In the genomic region with DNA sequence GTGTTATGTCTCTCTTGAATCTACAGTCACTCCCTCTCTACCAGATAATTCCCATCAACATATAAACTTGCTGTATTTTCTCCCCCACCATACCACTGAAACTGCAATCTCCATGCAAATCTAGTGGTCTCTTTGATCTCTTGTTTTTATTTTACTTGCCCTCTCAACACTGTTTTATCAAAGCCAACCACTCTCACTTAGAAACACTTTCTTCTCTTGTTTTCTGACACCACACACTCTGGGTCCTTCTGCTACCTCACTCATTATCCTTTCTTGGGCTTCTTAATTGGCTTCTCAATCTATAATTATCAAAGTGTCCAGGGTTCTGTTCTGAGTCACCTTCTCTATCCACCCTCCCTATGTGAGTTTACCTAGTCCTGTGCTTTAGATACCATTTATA, we compare ENCODE assay signal across 17 cellular contexts. TPM values are rescaled to one million over a fixed set of nuclear protein-coding genes. Genes with fewer than 3 reads are reported as not detected.
DNase-seq lines count a peak whose midpoint lies in the region; ATAC-seq, FAIRE-seq and TF ChIP-seq lines count a peak whose summit lies in the region.
"Had no signal": no experiment of that assay in that cellular context is flagged by ENCODE, and none has a peak within 500 bp of the region (broad histone marks: within the 10 kb centered on the region; RNA-seq: fewer than 3 reads in every experiment).

No MANE protein-coding gene starts in this region.

- H3K27me3 Mint-ChIP-seq in activated naive CD4-positive, alpha-beta T cell treated with anti-CD3 and anti-CD28 coated beads, Interleukin-2, amount 50 U/mL, for 24 hours = no peaks in the 10 kb centered on the region
- H3K27me3 Mint-ChIP-seq in stimulated activated naive B cell treated with anti-CD40 and anti-IgM and Interleukin-4, amounts not matched to agents 10 μg/mL and 1 μg/mL and 100 μg/mL, for 72 hours = no peaks in the 10 kb centered on the region

- H3K4me1 ChIP-seq in K562 (replicated peaks in 1 of 2; ENCODE audit: control insufficient read depth in 2 of 2, insufficient read depth in 2 of 2, low read length in 2 of 2) = peaks cover 24 to 31% of the 10 kb centered on the region in 2 experiments; a peak in 4 of 5 replicates

- no peak for ATAC-seq in K562
- ATAC-seq in stimulated activated naive B cell treated with anti-CD40 and anti-IgM and Interleukin-4, amounts not matched to agents 10 μg/mL and 1 μg/mL and 100 μg/mL, for 72 hours (replicated peaks) = no peak
- ATAC-seq in GM18519 (IDR thresholded peaks at IDR 0.05; ENCODE audit: low FRiP score, unreplicated experiment) = no peak
- no peak for ATAC-seq in omental fat pad (ENCODE audit: low FRiP score)
- ATAC-seq: heart left ventricle, sciatic nerve had no signal

- no peak for FAIRE-seq in K562 (lab: Jason Lieb, UNC)

- BruUV-seq in K562 (replicated peaks; lab: Mats Ljungman, UMichigan) = no TSS peak

- H4K20me1 ChIP-seq in K562 (replicated peaks; ENCODE audit: control insufficient read depth, insufficient read depth, low read length) = peaks cover 3% of the 10 kb centered on the region; the same call in 1 of the 2 replicates

- no peaks in the 10 kb centered on the region for H3K9me1 ChIP-seq in K562 (ENCODE audit: control insufficient read depth, insufficient read depth, low read length)

- H3K4me3 ChIP-seq in K562 = no peak overlapping the region
- H3K4me3 ChIP-seq: SJSA1 had no signal

- no peak for TF ChIP-seq EP300 in K562 (IDR thresholded peaks at IDR 0.05; ENCODE audit: low read length)

- no peaks in the 10 kb centered on the region for H3K9me3 ChIP-seq in K562 (replicated peaks; ENCODE audit: control insufficient read depth, insufficient read depth, low read depth, low read length)
- H3K9me3 ChIP-seq: heart left ventricle, SJSA1, tibial nerve had no signal

- no peaks in the 10 kb centered on the region for H3K9me3 Mint-ChIP-seq in activated naive CD4-positive, alpha-beta T cell treated with anti-CD3 and anti-CD28 coated beads, Interleukin-2, amount 50 U/mL, for 24 hours
- H3K9me3 Mint-ChIP-seq in stimulated activated naive B cell treated with anti-CD40 and anti-IgM and Interleukin-4, amounts not matched to agents 10 μg/mL and 1 μg/mL and 100 μg/mL, for 72 hours = no peaks in the 10 kb centered on the region

- POLR2A ChIA-PET in K562 (lab: Yijun Ruan, JAX) = no interaction called here

- peaks cover 9% of the 10 kb centered on the region for H3K36me3 ChIP-seq in K562 (ENCODE audit: control insufficient read depth, insufficient read depth, low read length)
- H3K36me3 ChIP-seq: heart left ventricle had no signal

- no peak overlapping the region for H3K9ac ChIP-seq in K562 (ENCODE audit: insufficient read depth in 1 of 2, low read depth in 2 of 2, low read length in 2 of 2)

- H3K4me1 Mint-ChIP-seq in activated naive CD4-positive, alpha-beta T cell treated with anti-CD3 and anti-CD28 coated beads, Interleukin-2, amount 50 U/mL, for 24 hours = peaks cover 58% of the 10 kb centered on the region
- H3K4me1 Mint-ChIP-seq in stimulated activated naive B cell treated with anti-CD40 and anti-IgM and Interleukin-4, amounts not matched to agents 10 μg/mL and 1 μg/mL and 100 μg/mL, for 72 hours = peaks cover 41 to 65% of the 10 kb centered on the region in 2 donors

- no peak for TF ChIP-seq CTCF in K562 (IDR thresholded peaks at IDR 0.05 in 2 of 3, conservative IDR thresholded peaks at IDR 0.05 in 1 of 3; ENCODE audit: insufficient read depth in 2 of 3, low read depth in 1 of 3, low read length in 3 of 3)
- TF ChIP-seq CTCF in omental fat pad (IDR thresholded peaks at IDR 0.05) = no peak

- peaks cover 45% of the 10 kb centered on the region for H3K79me2 ChIP-seq in K562 (ENCODE audit: control insufficient read depth, insufficient read depth, low read length)

- in situ Hi-C loops in K562 (cut with MboI) = loop anchor here (10.0 kb wide), 1 partner anchor 407 kb away; no protein-coding TSS in a partner anchor

- TF ChIP-seq POLR2A in K562 (conservative IDR thresholded peaks at IDR 0.05) = no peak

- peak overlapping the region; percentile 98 for H3K4me3 Mint-ChIP-seq in activated naive CD4-positive, alpha-beta T cell treated with anti-CD3 and anti-CD28 coated beads, Interleukin-2, amount 50 U/mL, for 24 hours
- H3K4me3 Mint-ChIP-seq in stimulated activated naive B cell treated with anti-CD40 and anti-IgM and Interleukin-4, amounts not matched to agents 10 μg/mL and 1 μg/mL and 100 μg/mL, for 72 hours = peak overlapping the region; percentile 29 to 83

- CTCF ChIA-PET in K562 (lab: Yijun Ruan, JAX; ENCODE audit: low intra/inter-chr PET ratio) = no interaction called here

- TF ChIP-seq RAD21 in K562 (CRISPR knock-in tag; conservative IDR thresholded peaks at IDR 0.05 in 1 of 2, IDR thresholded peaks at IDR 0.05 in 1 of 2) = no peak

- no peaks in the 10 kb centered on the region for H3K27me3 ChIP-seq in K562 (ENCODE audit: control insufficient read depth in 2 of 2, insufficient read depth in 2 of 2, low read length in 2 of 2)
- H3K27me3 ChIP-seq: heart left ventricle, SJSA1, tibial nerve had no signal

- no peaks in the 10 kb centered on the region for H3K36me3 Mint-ChIP-seq in activated naive CD4-positive, alpha-beta T cell treated with anti-CD3 and anti-CD28 coated beads, Interleukin-2, amount 50 U/mL, for 24 hours
- peaks cover 7 to 8% of the 10 kb centered on the region in 2 donors for H3K36me3 Mint-ChIP-seq in stimulated activated naive B cell treated with anti-CD40 and anti-IgM and Interleukin-4, amounts not matched to agents 10 μg/mL and 1 μg/mL and 100 μg/mL, for 72 hours

- H3K4me2 ChIP-seq in K562 (ENCODE audit: insufficient read depth, low read length) = peak overlapping the region; percentile 99; the same call in 1 of the 2 replicates

- no peak for DNase-seq in activated naive CD4-positive, alpha-beta T cell treated with Interleukin-2 at 50 U/mL for 16 hours
- DNase-seq in NCI-H526 treated with DMSO at 0.1 percent for 48 hours (lab: John Stamatoyannopoulos, UW) = peak; percentile 49
- DNase-seq in K562 (ENCODE audit: extremely low read depth in 1 of 4, low spot score in 3 of 4) = no peak
- DNase-seq in stimulated activated naive B cell treated with anti-CD40 and anti-IgM and Interleukin-4, amounts not matched to agents 10 μg/mL and 1 μg/mL and 100 μg/mL, for 72 hours = no peak
- no peak for DNase-seq in NCI-H1694 (lab: John Stamatoyannopoulos, UW)
- no peak for DNase-seq in omental fat pad (ENCODE audit: low spot score)
- DNase-seq: activated CD4-positive, alpha-beta T cell treated with anti-CD3 and anti-CD28 coated beads, Interleukin-2, amount 50 U/mL, for 1 hour; anterior cingulate cortex; effector memory CD4-positive, alpha-beta T cell; heart left ventricle; MV-4-11; NCI-H69 had no signal

- H3K27ac ChIP-seq in K562 (ENCODE audit: extremely low read depth, low read depth, low read length) = no peak overlapping the region
- H3K27ac ChIP-seq: SJSA1, tibial nerve had no signal

- intact Hi-C loops in K562 (cut with micrococcal nuclease) = loop anchor here (10.0 kb wide), 1 partner anchor 407 kb away; no protein-coding TSS in a partner anchor

- H2AFZ ChIP-seq in K562 (ENCODE audit: low read depth, low read length) = no peak overlapping the region

- no peak overlapping the region for H3K27ac Mint-ChIP-seq in activated naive CD4-positive, alpha-beta T cell treated with anti-CD3 and anti-CD28 coated beads, Interleukin-2, amount 50 U/mL, for 24 hours
- no peak overlapping the region for H3K27ac Mint-ChIP-seq in stimulated activated naive B cell treated with anti-CD40 and anti-IgM and Interleukin-4, amounts not matched to agents 10 μg/mL and 1 μg/mL and 100 μg/mL, for 72 hours

RNA-seq across cellular contexts. Expression of a gene that starts 2.0 kb away (rescaled TPM):
- 97.6 and 157 TPM in 2 replicates for total RNA-seq in K562 (2011; cell fraction: chromatin; rRNA removed; ENCODE audit: low replicate concordance)
- 127 and 128 TPM in 2 replicates for total RNA-seq in K562 (2011; cell fraction: nucleolus; rRNA removed)
- 152 and 201 TPM in 2 replicates for total RNA-seq in K562 (2011; cell fraction: nucleoplasm; rRNA removed)
- total RNA-seq in K562 (2014; rRNA removed) = 78.6 and 82.9 TPM in 2 replicates
- total RNA-seq in K562 (2014; rRNA removed; fragmentation: Illumina TruSeq; extraction: Trizol) = 99.4 and 117 TPM in 2 replicates
- total RNA-seq in K562 (2015; rRNA removed; fragmentation: Illumina TruSeq; extraction: Trizol) = 95.8 and 100 TPM in 2 replicates
- total RNA-seq in K562 (2021) = 115 and 125 TPM in 2 replicates
- polyA plus RNA-seq in K562 (2011; rRNA removed) = 165 and 201 TPM in 2 replicates
- 73.3 and 94.0 TPM in 2 replicates for polyA plus RNA-seq in K562 (2011; cell fraction: cytosol; rRNA removed)
- 44.7 and 52.8 TPM in 2 replicates for polyA plus RNA-seq in K562 (2011; cell fraction: nucleus; rRNA removed)
- 122 and 156 TPM in 2 replicates for polyA plus RNA-seq in K562 (2012)
- polyA plus RNA-seq in K562 (2014; fragmentation: Illumina TruSeq; extraction: Trizol) = 110 and 123 TPM in 2 replicates
- polyA plus RNA-seq in K562 (2014; fragmentation: Nextera tagmentation; extraction: Ambion mirVana) = 100 to 1,000 TPM; 217 to 237 TPM
- 94.0 and 99.3 TPM in 2 replicates for polyA plus RNA-seq in K562 (2014; rRNA removed)
- 227 and 238 TPM in 2 replicates for polyA minus RNA-seq in K562 (2011; rRNA and poly(A)+ RNA removed)
- polyA minus RNA-seq in K562 (2011; cell fraction: cytosol; rRNA and poly(A)+ RNA removed) = 45.9 and 53.0 TPM in 2 replicates
- polyA minus RNA-seq in K562 (2011; cell fraction: nucleus; rRNA and poly(A)+ RNA removed) = 34.2 and 54.3 TPM in 2 replicates
- 100 to 1,000 TPM in 1 of 4 donors, 10 to 100 TPM in 3; 88.1 to 118 (median 95.6) TPM for total RNA-seq in omental fat pad

RNA-seq across cellular contexts. Expression of a gene that starts 23.4 kb away (rescaled TPM):
- 30.2 and 61.4 TPM in 2 replicates for total RNA-seq in K562 (2011; cell fraction: chromatin; rRNA removed; ENCODE audit: low replicate concordance)
- total RNA-seq in K562 (2011; cell fraction: nucleolus; rRNA removed) = 25.0 and 33.5 TPM in 2 replicates
- 22.7 and 28.2 TPM in 2 replicates for total RNA-seq in K562 (2011; cell fraction: nucleoplasm; rRNA removed)
- total RNA-seq in K562 (2014; rRNA removed) (9.3 and 10.9 TPM in 2 replicates), K562 (2014; rRNA removed; fragmentation: Illumina TruSeq; extraction: Trizol) (4.2 and 4.8 TPM in 2 replicates), K562 (2015; rRNA removed; fragmentation: Illumina TruSeq; extraction: Trizol) (5.8 and 5.9 TPM in 2 replicates), K562 (2021) (14.5 and 15.0 TPM in 2 replicates), omental fat pad (10 to 100 TPM; 24.1 to 50.1 (median 37.3) TPM)
- polyA plus RNA-seq in K562 (2011; rRNA removed) (7.1 and 9.3 TPM in 2 replicates), K562 (2014; fragmentation: Illumina TruSeq; extraction: Trizol) (7.7 and 8.8 TPM in 2 replicates), K562 (2014; fragmentation: Nextera tagmentation; extraction: Ambion mirVana) (under 1 TPM; 0.68 to 0.70 TPM), K562 (2014; rRNA removed) (6.8 and 7.7 TPM in 2 replicates)
- 5.9 and 9.1 TPM in 2 replicates for polyA plus RNA-seq in K562 (2011; cell fraction: cytosol; rRNA removed)
- 26.0 and 36.1 TPM in 2 replicates for polyA plus RNA-seq in K562 (2011; cell fraction: nucleus; rRNA removed)
- polyA plus RNA-seq in K562 (2012) = 10.1 and 12.3 TPM in 2 replicates
- 7.8 and 7.9 TPM in 2 replicates for polyA minus RNA-seq in K562 (2011; rRNA and poly(A)+ RNA removed)
- 5.4 and 8.4 TPM in 2 replicates for polyA minus RNA-seq in K562 (2011; cell fraction: cytosol; rRNA and poly(A)+ RNA removed)
- polyA minus RNA-seq in K562 (2011; cell fraction: nucleus; rRNA and poly(A)+ RNA removed) = 16.6 and 18.9 TPM in 2 replicates
